ENCODE assay signal across 1 cellular context in genomic region chr10:87327963-87328362, GRCh38.
TF ChIP-seq lines count a peak whose summit lies in the region.

No MANE protein-coding gene starts in this region.

TF ChIP-seq in SK-N-SH treated with all-trans-retinoic acid at 6 μM for 48 hours, 23 proteins besides CTCF, POLR2A, EP300 and RAD21:
- TF ChIP-seq ISL1 (CRISPR knock-in tag; IDR thresholded peaks at IDR 0.05), result peak; percentile 43; the same call in 1 of the 2 replicates
